In the genomic region with DNA sequence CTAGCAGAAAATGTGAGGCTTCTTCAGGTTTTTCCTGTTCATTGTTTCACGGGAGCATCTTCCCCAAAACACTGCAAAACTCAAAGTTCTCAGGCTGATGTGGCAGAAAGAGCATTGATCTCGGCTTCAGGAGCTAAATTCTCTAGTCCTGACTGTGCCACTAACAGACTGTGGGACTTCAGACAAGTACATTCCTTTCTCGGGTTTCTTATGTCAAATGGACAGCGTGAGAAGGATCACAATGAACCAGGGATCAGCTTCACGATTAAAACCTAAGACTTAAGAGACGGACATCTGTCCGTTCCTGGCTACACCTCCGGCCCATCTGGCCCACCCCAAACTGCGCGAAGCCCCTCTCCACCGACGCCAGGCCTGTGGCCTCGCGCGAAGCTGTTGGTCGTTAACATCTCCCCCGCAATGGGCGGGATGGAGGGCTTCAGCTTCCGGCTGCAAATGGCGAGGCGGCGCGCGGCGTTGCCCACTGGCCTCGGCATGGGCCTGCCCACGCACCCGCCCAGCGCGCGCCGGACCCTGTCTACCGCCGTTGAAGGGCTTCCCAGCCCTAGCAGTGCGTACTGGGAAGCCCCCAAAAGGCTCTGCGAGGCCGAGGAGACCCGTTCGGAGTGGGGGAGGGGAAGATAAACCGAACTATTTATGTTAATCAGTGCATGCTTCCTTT, we compare ENCODE assay signal across 8 cellular contexts. TPM values are rescaled to one million over a fixed set of nuclear protein-coding genes. Genes with fewer than 3 reads are reported as not detected.
DNase-seq lines count a peak whose midpoint lies in the region; ATAC-seq and TF ChIP-seq lines count a peak whose summit lies in the region.

No MANE protein-coding gene starts in this region.

- peak overlapping the region; percentile 97 for H3K27ac ChIP-seq in CD8-positive, alpha-beta T cell (ENCODE audit: low read depth, low read length)
- H3K27ac ChIP-seq in foreskin keratinocyte (peak overlapping the region; percentile 94), parathyroid adenoma (peak overlapping the region; percentile 98)

- DNase-seq in CD8-positive, alpha-beta T cell = no peak
- DNase-seq in activated CD4-positive, CD25-positive, alpha-beta regulatory T cell treated with anti-CD3 and anti-CD28 coated beads, Interleukin-2, amount 50 U/mL, for 72 hours = peak; percentile 80
- DNase-seq in foreskin keratinocyte = peak in 1 of 2 donors; percentile 10

- H3K4me1 ChIP-seq in CD8-positive, alpha-beta T cell (ENCODE audit: insufficient read depth, low read length) = peaks cover 23% of the 10 kb centered on the region
- H3K4me1 ChIP-seq in foreskin keratinocyte (peaks cover 7% of the 10 kb centered on the region), parathyroid adenoma (no peaks in the 10 kb centered on the region)

- CTCF ChIA-PET in CD8-positive, alpha-beta T cell (lab: Charles Lee) = interaction anchor here (0.7 to 1.6 kb wide), 3 partner anchors 14 to 688 kb away, joined by 3 to 6 read pairs (median 3); no protein-coding TSS in a partner anchor

- H2AFZ ChIP-seq in parathyroid adenoma = peak overlapping the region; percentile 99

- no peaks in the 10 kb centered on the region for H3K36me3 ChIP-seq in CD8-positive, alpha-beta T cell (ENCODE audit: insufficient read depth, low read length)
- H3K36me3 ChIP-seq in parathyroid adenoma (ENCODE audit: control insufficient read depth, insufficient read depth, low read length) = no peaks in the 10 kb centered on the region

- H3K9ac ChIP-seq in parathyroid adenoma = peak overlapping the region; percentile 93

- no peaks in the 10 kb centered on the region for H3K9me3 Mint-ChIP-seq in CD8-positive, alpha-beta T cell

- POLR2A ChIA-PET in CD8-positive, alpha-beta T cell (lab: Charles Lee) = interaction anchor here (0.6 to 3.1 kb wide), 9 partner anchors 34 to 569 kb away, joined by 3 to 15 read pairs (median 3); a partner anchor contains a TSS

- peaks cover 19% of the 10 kb centered on the region for H3K36me3 Mint-ChIP-seq in CD8-positive, alpha-beta T cell

- H3K9me3 ChIP-seq in CD8-positive, alpha-beta T cell (ENCODE audit: low read length) = no peaks in the 10 kb centered on the region
- H3K9me3 ChIP-seq in parathyroid adenoma (ENCODE audit: control insufficient read depth, low read length) = no peaks in the 10 kb centered on the region

- peak overlapping the region; percentile 98 for H3K4me3 Mint-ChIP-seq in CD8-positive, alpha-beta T cell

- H3K27ac Mint-ChIP-seq in CD8-positive, alpha-beta T cell = peak overlapping the region; percentile 99

- H3K27me3 Mint-ChIP-seq in CD8-positive, alpha-beta T cell (ENCODE audit: low read depth) = no peaks in the 10 kb centered on the region

- TF ChIP-seq CTCF in CD8-positive, alpha-beta T cell (IDR thresholded peaks at IDR 0.05) = no peak
- TF ChIP-seq CTCF in foreskin keratinocyte (conservative IDR thresholded peaks at IDR 0.05) = no peak
- no peak for TF ChIP-seq CTCF in parathyroid adenoma (IDR thresholded peaks at IDR 0.05)

- H3K4me1 Mint-ChIP-seq in CD8-positive, alpha-beta T cell (ENCODE audit: low read depth) = peaks cover 36% of the 10 kb centered on the region

- no peaks in the 10 kb centered on the region for H3K27me3 ChIP-seq in CD8-positive, alpha-beta T cell (ENCODE audit: insufficient read depth, low read length)
- H3K27me3 ChIP-seq in foreskin keratinocyte (no peaks in the 10 kb centered on the region), parathyroid adenoma (ENCODE audit: control insufficient read depth, insufficient read depth, low read length) (no peaks in the 10 kb centered on the region)

- no peak for ATAC-seq in CD8-positive, alpha-beta T cell
- ATAC-seq in HG03571 (IDR thresholded peaks at IDR 0.05; ENCODE audit: unreplicated experiment) (peak; percentile 35), foreskin keratinocyte (peak; percentile 50), GM21717 (IDR thresholded peaks at IDR 0.05; ENCODE audit: unreplicated experiment) (no peak), HG02973 (IDR thresholded peaks at IDR 0.05; ENCODE audit: unreplicated experiment) (no peak)

- peak overlapping the region; percentile 93 for H3K4me2 ChIP-seq in parathyroid adenoma (ENCODE audit: low read length)

- peaks cover 17% of the 10 kb centered on the region for H3K79me2 ChIP-seq in parathyroid adenoma

- intact Hi-C loops in CD8-positive, alpha-beta T cell (cut with DNase I, micrococcal nuclease) = loop anchor here (1.0 to 10.0 kb wide), 21 partner anchors 56 to 1138 kb away; a partner anchor contains a TSS

- TF ChIP-seq POLR2A in GM19193 (IDR thresholded peaks at IDR 0.05; ENCODE audit: extremely low read depth, insufficient read depth, insufficient read length) = peak; percentile 78

- peak overlapping the region; percentile 87 for H3K4me3 ChIP-seq in CD8-positive, alpha-beta T cell (ENCODE audit: low read depth, low read length)
- peak overlapping the region; percentile 90 for H3K4me3 ChIP-seq in parathyroid adenoma (ENCODE audit: low read depth, low read length)

RNA-seq across cellular contexts. Expression of a gene that starts 0.5 kb away (rescaled TPM):
- 10 to 100 TPM; 49.4 to 56.3 TPM for total RNA-seq in CD8-positive, alpha-beta T cell
- 40.1 and 42.0 TPM in 2 replicates for total RNA-seq in foreskin keratinocyte
- 22.8 and 26.5 TPM in 2 replicates for polyA plus RNA-seq in foreskin keratinocyte

RNA-seq across cellular contexts. Expression of a gene that starts 55.4 kb away (rescaled TPM):
- 100 to 1,000 TPM; 175 to 185 TPM for total RNA-seq in CD8-positive, alpha-beta T cell
- total RNA-seq in foreskin keratinocyte = 125 and 149 TPM in 2 replicates
- 37.7 and 51.4 TPM in 2 replicates for polyA plus RNA-seq in foreskin keratinocyte

Comparison
In these comparisons a context has a peak if more than half of its experiments do, and no peak if none do; other contexts are left out.
1. ATAC-seq: peak in HG03571 (single experiment) and foreskin keratinocyte (single experiment); none in CD8-positive, alpha-beta T cell (single experiment), GM21717 (single experiment) and HG02973 (single experiment).
2. Peak in every context shown above with its lines, with median percentiles within 50 percentile points of each other: H3K27ac ChIP-seq.